12 cellular contexts compared by ENCODE assay signal in genomic region chr17:15965510-15965909, GRCh38. TPM values are rescaled to one million over a fixed set of nuclear protein-coding genes. Genes with fewer than 3 reads are reported as not detected.
DNase-seq lines count a peak whose midpoint lies in the region; ATAC-seq and TF ChIP-seq lines count a peak whose summit lies in the region.
"Had no signal": no experiment of that assay in that cellular context is flagged by ENCODE, and none has a peak within 500 bp of the region (broad histone marks: within the 10 kb centered on the region; RNA-seq: fewer than 3 reads in every experiment).

No MANE protein-coding gene starts in this region.

- H4K5ac ChIP-seq in mesendoderm (ENCODE audit: low read length) = no peak overlapping the region

- no peak overlapping the region for H2BK120ac ChIP-seq in mesendoderm (ENCODE audit: low read depth, low read length)

- H3K36me3 ChIP-seq in left ventricle myocardium inferior (no peaks in the 10 kb centered on the region), WERI-Rb-1 (peaks cover 7% of the 10 kb centered on the region), mesendoderm (ENCODE audit: control insufficient read depth, insufficient read depth, low read length) (no peaks in the 10 kb centered on the region)

- no peak overlapping the region for H3K56ac ChIP-seq in mesendoderm (ENCODE audit: low read length)

- no peaks in the 10 kb centered on the region for H3K27me3 ChIP-seq in left ventricle myocardium inferior (ENCODE audit: low read depth)
- H3K27me3 ChIP-seq in WERI-Rb-1 (ENCODE audit: insufficient read depth, low read depth, severe bottlenecking) = no peaks in the 10 kb centered on the region
- no peaks in the 10 kb centered on the region for H3K27me3 ChIP-seq in mesendoderm (ENCODE audit: insufficient read depth, low read length, poor library complexity)
- H3K27me3 ChIP-seq: foreskin keratinocyte had no signal

- WGBS in mesendoderm (ENCODE audit: extremely low coverage, insufficient coverage, low lambda C conversion rate) = no CpG with 5 or more reads among the region's 6 CpGs

- no peak overlapping the region for H3K4me2 ChIP-seq in mesendoderm (ENCODE audit: low read length)

- H3K79me2 ChIP-seq in mesendoderm (ENCODE audit: control insufficient read depth, insufficient read depth, low read length) = no peaks in the 10 kb centered on the region

- TF ChIP-seq CTCF in left ventricle myocardium inferior (IDR thresholded peaks at IDR 0.05; ENCODE audit: borderline replicate concordance) (no peak), WERI-Rb-1 (IDR thresholded peaks at IDR 0.05; ENCODE audit: low read depth, low read length) (no peak)

- DNase-seq in left ventricle myocardium inferior (no peak), Right ventricle myocardium superior (no peak), WERI-Rb-1 (no peak), mesendoderm (no peak), epidermal melanocyte (ENCODE audit: insufficient read length, low spot score) (no peak)
- DNase-seq: activated T-cell treated with anti-CD3 and anti-CD28 coated beads, Interleukin-2, amount 50 U/mL, for 48 hours; foreskin keratinocyte; MV-4-11; right cardiac atrium had no signal

- intact Hi-C loops in left ventricle myocardium inferior (cut with micrococcal nuclease) = no loop called here
- intact Hi-C loops in Right ventricle myocardium superior (cut with DNase I) = no loop called here

- H4K8ac ChIP-seq in mesendoderm (ENCODE audit: low read depth, low read length) = no peak overlapping the region

- no peak overlapping the region for H2BK5ac ChIP-seq in mesendoderm (ENCODE audit: low read length)

- no peak overlapping the region for H3K4ac ChIP-seq in mesendoderm (ENCODE audit: low read depth, low read length)

- peak overlapping the region; percentile 16 for H3K18ac ChIP-seq in mesendoderm (ENCODE audit: low read length)

- no peaks in the 10 kb centered on the region for H3K9me3 ChIP-seq in left ventricle myocardium inferior (replicated peaks)
- no peaks in the 10 kb centered on the region for H3K9me3 ChIP-seq in WERI-Rb-1 (ENCODE audit: severe bottlenecking)

- peak overlapping the region; percentile 10 for H3K23ac ChIP-seq in mesendoderm (ENCODE audit: low read length)

- no peak overlapping the region for H2AK5ac ChIP-seq in mesendoderm (ENCODE audit: low read length)

- H3K9ac ChIP-seq in mesendoderm (ENCODE audit: low read length) = no peak overlapping the region

- H3K4me3 ChIP-seq in left ventricle myocardium inferior (no peak overlapping the region), WERI-Rb-1 (ENCODE audit: low read depth, low read length) (no peak overlapping the region), mesendoderm (ENCODE audit: low read length) (no peak overlapping the region)

- peak overlapping the region; percentile 61 for H3K27ac ChIP-seq in left ventricle myocardium inferior (replicated peaks)
- H3K27ac ChIP-seq in WERI-Rb-1 = peak overlapping the region; percentile 38
- no peak overlapping the region for H3K27ac ChIP-seq in mesendoderm (ENCODE audit: low read depth, low read length)
- H3K27ac ChIP-seq: foreskin keratinocyte had no signal

- no peak for ATAC-seq in Right ventricle myocardium superior (ENCODE audit: poor library complexity)
- no peak for ATAC-seq in HG03108 (IDR thresholded peaks at IDR 0.05; ENCODE audit: unreplicated experiment)
- ATAC-seq in HG02870 (IDR thresholded peaks at IDR 0.05; ENCODE audit: unreplicated experiment) = no peak
- no peak for ATAC-seq in GM18867 (IDR thresholded peaks at IDR 0.05; ENCODE audit: unreplicated experiment)
- ATAC-seq: foreskin keratinocyte had no signal

- no peaks in the 10 kb centered on the region for H3K79me1 ChIP-seq in mesendoderm (ENCODE audit: low read length)

- H3K4me1 ChIP-seq in left ventricle myocardium inferior = peaks cover 11% of the 10 kb centered on the region
- peaks cover 4% of the 10 kb centered on the region for H3K4me1 ChIP-seq in mesendoderm (ENCODE audit: control insufficient read depth, low read depth, low read length)

- no peak overlapping the region for H2BK15ac ChIP-seq in mesendoderm (replicated peaks; ENCODE audit: low read depth)

RNA-seq across cellular contexts. Expression of gene ADORA2B, which starts 20.6 kb away (rescaled TPM):
- total RNA-seq in left ventricle myocardium inferior = 0.55 TPM
- total RNA-seq in Right ventricle myocardium superior = 0.46 TPM
- polyA plus RNA-seq in mesendoderm (2013, experiment 1 of 2) = 1.2 TPM
- 1.6 TPM for polyA plus RNA-seq in mesendoderm (2013, experiment 2 of 2)

RNA-seq across cellular contexts. Expression of gene ZSWIM7, which starts 34.0 kb away (rescaled TPM):
- total RNA-seq in left ventricle myocardium inferior (17.2 TPM), Right ventricle myocardium superior (21.0 TPM)
- polyA plus RNA-seq in mesendoderm (2013, experiment 1 of 2) = 34.6 TPM
- 33.3 TPM for polyA plus RNA-seq in mesendoderm (2013, experiment 2 of 2)

RNA-seq across cellular contexts. Expression of gene TTC19, which starts 34.1 kb away (rescaled TPM):
- 21.4 TPM for total RNA-seq in left ventricle myocardium inferior
- 19.0 TPM for total RNA-seq in Right ventricle myocardium superior
- polyA plus RNA-seq in mesendoderm (2013, experiment 1 of 2) = 31.5 TPM
- 32.0 TPM for polyA plus RNA-seq in mesendoderm (2013, experiment 2 of 2)
